In genomic region chr7:36182854-36183604, GRCh38 we compare ENCODE assay signal across 20 cellular contexts. TPM values are rescaled to one million over a fixed set of nuclear protein-coding genes. Genes with fewer than 3 reads are reported as not detected.
DNase-seq lines count a peak whose midpoint lies in the region; ATAC-seq, FAIRE-seq and TF ChIP-seq lines count a peak whose summit lies in the region.
"Had no signal": no experiment of that assay in that cellular context is flagged by ENCODE, and none has a peak within 500 bp of the region (broad histone marks: within the 10 kb centered on the region; RNA-seq: fewer than 3 reads in every experiment).

No MANE protein-coding gene starts in this region.

- CTCF ChIA-PET in HepG2 (lab: Yijun Ruan, JAX; ENCODE audit: low intra/inter-chr PET ratio, low total read pairs) = no interaction called here

- no peak overlapping the region for H3K9ac ChIP-seq in HepG2 (ENCODE audit: insufficient read depth, low read depth, low read length)

- TF ChIP-seq POLR2A in heart left ventricle (IDR thresholded peaks at IDR 0.05) (no peak), body of pancreas (IDR thresholded peaks at IDR 0.05) (no peak), HepG2 (IDR thresholded peaks at IDR 0.05; ENCODE audit: insufficient read depth in 1 of 2, low read depth in 2 of 2, low read length in 2 of 2) (no peak), testis (IDR thresholded peaks at IDR 0.05) (no peak)

- TF ChIP-seq EP300 in HepG2 (IDR thresholded peaks at IDR 0.05; ENCODE audit: low read depth in 2 of 2, low read length in 2 of 2) = no peak
- no peak for TF ChIP-seq EP300 in HepG2 (CRISPR knock-in tag; IDR thresholded peaks at IDR 0.05; ENCODE audit: borderline replicate concordance)

- TF ChIP-seq CTCF in heart left ventricle (IDR thresholded peaks at IDR 0.05) (no peak), right atrium auricular region (IDR thresholded peaks at IDR 0.05) (no peak), body of pancreas (IDR thresholded peaks at IDR 0.05) (no peak), HepG2 (CRISPR knock-in tag; IDR thresholded peaks at IDR 0.05) (0 out of 2 replicates have a peak, but pooled peaks have one; percentile 3), testis (IDR thresholded peaks at IDR 0.05) (no peak)

- no TSS peak for BruUV-seq in HepG2 (replicated peaks; lab: Mats Ljungman, UMichigan)

- H4K20me1 ChIP-seq in HepG2 (ENCODE audit: insufficient read depth, low read length) = 0 out of 2 replicates have a peak, but pooled peaks cover 3% of the 10 kb centered on the region

- H3K9me3 ChIP-seq in heart left ventricle (no peaks in the 10 kb centered on the region), right atrium auricular region (no peaks in the 10 kb centered on the region), body of pancreas (no peaks in the 10 kb centered on the region), HepG2 (ENCODE audit: low read length) (no peaks in the 10 kb centered on the region), testis (no peaks in the 10 kb centered on the region)
- H3K9me3 ChIP-seq: esophagus squamous epithelium, tibial nerve had no signal

- H3K4me3 ChIP-seq in heart left ventricle = no peak overlapping the region
- no peak overlapping the region for H3K4me3 ChIP-seq in right atrium auricular region
- no peak overlapping the region for H3K4me3 ChIP-seq in body of pancreas
- no peak overlapping the region for H3K4me3 ChIP-seq in HepG2 (replicated peaks in 1 of 3; ENCODE audit: insufficient read depth in 1 of 3, low read depth in 2 of 3, low read length in 3 of 3)
- no peak overlapping the region for H3K4me3 ChIP-seq in testis
- H3K4me3 ChIP-seq: esophagus squamous epithelium, tibial nerve had no signal

- in situ Hi-C loops in HepG2 (cut with HindIII; ENCODE audit: extremely low pct_ligation_motif_present, low pct_unique_long_range_greater_than_20kb) = no loop called here

- H3K4me2 ChIP-seq in HepG2 (ENCODE audit: low read depth, low read length) = peak overlapping the region; percentile 26; the same call in 1 of the 2 replicates

- peaks cover 16% of the 10 kb centered on the region for H3K79me2 ChIP-seq in HepG2 (ENCODE audit: insufficient read depth, low read length)

- FAIRE-seq in HepG2 (lab: Jason Lieb, UNC) = peak; percentile 75

- POLR2A ChIA-PET in HepG2 (lab: Yijun Ruan, JAX) = no interaction called here

- ATAC-seq in heart left ventricle (peak in 3 of 4 donors; percentile 36 to 41 (median 37)), body of pancreas (peak; percentile 49), HepG2 (peak; percentile 96)

- H3K4me1 ChIP-seq in heart left ventricle (peaks cover 0 to 21% (median 8%) of the 10 kb centered on the region in 12 donors), right atrium auricular region (peaks cover 0 to 9% of the 10 kb centered on the region in 2 donors), body of pancreas (peaks cover 10% of the 10 kb centered on the region), HepG2 (ENCODE audit: insufficient read depth, low read length) (peaks cover 70% of the 10 kb centered on the region), testis (peaks cover 10% of the 10 kb centered on the region)

- no peaks in the 10 kb centered on the region for H3K36me3 ChIP-seq in heart left ventricle
- no peaks in the 10 kb centered on the region for H3K36me3 ChIP-seq in right atrium auricular region
- H3K36me3 ChIP-seq in body of pancreas (replicated peaks in 1 of 2; ENCODE audit: insufficient read depth in 1 of 2, low read depth in 2 of 2) = no peaks in the 10 kb centered on the region
- H3K36me3 ChIP-seq in HepG2 (replicated peaks in 1 of 2; ENCODE audit: control insufficient read depth in 1 of 2, insufficient read depth in 2 of 2, low read length in 2 of 2) = peaks cover 3 to 6% of the 10 kb centered on the region in 2 experiments; a peak in 3 of 5 replicates
- no peaks in the 10 kb centered on the region for H3K36me3 ChIP-seq in testis (ENCODE audit: low read depth, missing control alignments)
- H3K36me3 ChIP-seq: brain microvascular endothelial cell, esophagus squamous epithelium, tibial nerve had no signal

- 48 to 67% (median 58%) methylated on average over 13 of the region's 13 CpGs for WGBS in heart left ventricle, 4 donors
- WGBS in body of pancreas, 2 donors = 52 to 53% methylated on average over 8 to 13 of the region's 13 CpGs
- 94% methylated on average over 6 of the region's 13 CpGs for WGBS in HepG2 (ENCODE audit: low lambda C conversion rate)
- WGBS in testis, 2 donors = 39 to 61% methylated on average over 12 to 13 of the region's 13 CpGs

- no peak for DNase-seq in heart left ventricle
- DNase-seq in right atrium auricular region (ENCODE audit: low spot score) = no peak
- peak in 2 of 4 donors; percentile 40 to 43 for DNase-seq in body of pancreas
- DNase-seq in HepG2 (ENCODE audit: low spot score) = peak; percentile 42
- no peak for DNase-seq in testis
- DNase-seq in NCI-H526 (lab: John Stamatoyannopoulos, UW) = no peak
- DNase-seq in germinal center (ENCODE audit: low spot score) = no peak
- DNase-seq in D341Med (ENCODE audit: low spot score) = no peak
- DNase-seq: activated B cell treated with CpG ODN at 0.5 μM for 24 hours; brain microvascular endothelial cell; DMS153; esophagus squamous epithelium; hypothalamus; kidney glomerular epithelial cell; midbrain; NCI-H1417; NCI-H345; stimulated activated naive CD4-positive, alpha-beta T cell; T-helper 2 cell had no signal

- H3K27ac ChIP-seq in heart left ventricle (peak overlapping the region in 1 of 12 donors; percentile 20), right atrium auricular region (no peak overlapping the region), body of pancreas (peak overlapping the region in 3 of 4 donors; percentile 19 to 37 (median 24)), HepG2 (ENCODE audit: extremely low read length, insufficient read depth, low read length) (peak overlapping the region; percentile 53), testis (peak overlapping the region; percentile 6 to 65)
- H3K27ac ChIP-seq: brain microvascular endothelial cell, tibial nerve had no signal

- H2AFZ ChIP-seq in HepG2 (ENCODE audit: low read length) = no peak overlapping the region

- H3K27me3 ChIP-seq in heart left ventricle = no peaks in the 10 kb centered on the region
- no peaks in the 10 kb centered on the region for H3K27me3 ChIP-seq in right atrium auricular region
- H3K27me3 ChIP-seq in body of pancreas = no peaks in the 10 kb centered on the region
- no peaks in the 10 kb centered on the region for H3K27me3 ChIP-seq in HepG2 (ENCODE audit: control insufficient read depth in 1 of 2, insufficient read depth in 2 of 2, low read length in 2 of 2)
- no peaks in the 10 kb centered on the region for H3K27me3 ChIP-seq in testis
- H3K27me3 ChIP-seq: brain microvascular endothelial cell, esophagus squamous epithelium, tibial nerve had no signal

- no peak for TF ChIP-seq RAD21 in HepG2 (CRISPR knock-in tag; IDR thresholded peaks at IDR 0.05)

- intact Hi-C loops in heart left ventricle (cut with DNase I) (no loop called here), body of pancreas (cut with DNase I) (no loop called here), HepG2 (cut with micrococcal nuclease; ENCODE audit: unreplicated experiment) (no loop called here), testis (cut with DNase I; ENCODE audit: low total_unique reads) (no loop called here)

TF ChIP-seq in HepG2, 621 proteins besides CTCF, POLR2A, EP300 and RAD21 (continues in another document):
- no peak for TF ChIP-seq ZNF446 (CRISPR knock-in tag; IDR thresholded peaks at IDR 0.05)
- TF ChIP-seq, protein P1, sequence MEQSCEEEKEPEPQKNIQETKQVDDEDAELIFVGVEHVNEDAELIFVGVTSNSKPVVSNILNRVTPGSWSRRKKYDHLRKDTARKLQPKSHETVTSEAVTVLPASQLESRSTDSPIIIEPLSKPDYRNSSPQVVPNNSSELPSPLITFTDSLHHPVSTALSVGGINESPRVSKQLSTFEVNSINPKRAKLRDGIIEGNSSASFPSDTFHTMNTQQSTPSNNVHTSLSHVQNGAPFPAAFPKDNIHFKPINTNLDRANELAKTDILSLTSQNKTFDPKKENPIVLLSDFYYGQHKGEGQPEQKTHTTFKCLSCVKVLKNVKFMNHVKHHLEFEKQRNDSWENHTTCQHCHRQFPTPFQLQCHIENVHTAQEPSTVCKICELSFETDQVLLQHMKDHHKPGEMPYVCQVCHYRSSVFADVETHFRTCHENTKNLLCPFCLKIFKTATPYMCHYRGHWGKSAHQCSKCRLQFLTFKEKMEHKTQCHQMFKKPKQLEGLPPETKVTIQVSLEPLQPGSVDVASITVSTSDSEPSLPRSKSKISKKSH (CRISPR knock-in tag; IDR thresholded peaks at IDR 0.05; ENCODE audit: borderline replicate concordance) = no peak
- no peak for TF ChIP-seq HES4 (CRISPR knock-in tag; IDR thresholded peaks at IDR 0.05; ENCODE audit: borderline replicate concordance)
- no peak for TF ChIP-seq ZNF703 (CRISPR knock-in tag; IDR thresholded peaks at IDR 0.05; ENCODE audit: borderline replicate concordance)

RNA-seq across cellular contexts. Expression of gene EEPD1, which starts 30.0 kb away (rescaled TPM):
- total RNA-seq in heart left ventricle (10 to 100 TPM in 3 of 9 donors, 1 to 10 TPM in 6; 3.7 to 12.2 (median 7.7) TPM), right atrium auricular region (1 to 10 TPM; 4.0 to 6.8 TPM), body of pancreas (10 to 100 TPM; 13.5 to 24.1 TPM), HepG2 (2016; rRNA removed; fragmentation: Illumina TruSeq; extraction: Trizol) (10.0 and 10.1 TPM in 2 replicates), testis (10 to 100 TPM; 10.2 to 10.9 TPM)
- polyA plus RNA-seq in heart left ventricle (1 to 10 TPM; 5.5 to 8.2 TPM), HepG2 (2011; rRNA removed) (16.4 and 18.4 TPM in 2 replicates), testis (ENCODE audit: insufficient read depth, low read depth, low replicate concordance) (11.8 TPM)
- total RNA-seq in HepG2 (2016; cell fraction: cytosol; rRNA removed; fragmentation: Illumina TruSeq; extraction: Trizol; ENCODE audit: low read depth) = 2.6 and 4.1 TPM in 2 replicates
- 6.6 and 8.8 TPM in 2 replicates for total RNA-seq in HepG2 (2016; cell fraction: insoluble cytoplasmic fraction; rRNA removed; fragmentation: Illumina TruSeq; extraction: Trizol)
- 4.1 and 4.5 TPM in 2 replicates for total RNA-seq in HepG2 (2016; cell fraction: membrane; rRNA removed; fragmentation: Illumina TruSeq; extraction: Trizol)
- total RNA-seq in HepG2 (2016; cell fraction: nucleus; rRNA removed; fragmentation: Illumina TruSeq; extraction: Trizol) = 8.1 and 10.7 TPM in 2 replicates
- 13.7 and 15.2 TPM in 2 replicates for polyA plus RNA-seq in HepG2 (2011; cell fraction: cytosol; rRNA removed)
- 36.9 and 55.6 TPM in 2 replicates for polyA plus RNA-seq in HepG2 (2011; cell fraction: nucleus; rRNA removed)
- polyA plus RNA-seq in HepG2 (2012) = 17.7 and 30.3 TPM in 2 replicates
- polyA plus RNA-seq in HepG2 (2016; cell fraction: cytosol; fragmentation: Illumina TruSeq; extraction: Trizol; ENCODE audit: low read depth) = 1.3 and 1.6 TPM in 2 replicates
- 9.2 and 12.3 TPM in 2 replicates for polyA plus RNA-seq in HepG2 (2016; cell fraction: insoluble cytoplasmic fraction; fragmentation: Illumina TruSeq; extraction: Trizol; ENCODE audit: low read depth)
- polyA plus RNA-seq in HepG2 (2016; cell fraction: membrane; fragmentation: Illumina TruSeq; extraction: Trizol; ENCODE audit: low read depth) = 2.9 and 3.7 TPM in 2 replicates
- polyA plus RNA-seq in HepG2 (2016; cell fraction: nucleus; fragmentation: Illumina TruSeq; extraction: Trizol; ENCODE audit: insufficient read depth, low read depth) = 36.8 and 40.3 TPM in 2 replicates
- 1.7 and 22.0 TPM in 2 replicates for polyA minus RNA-seq in HepG2 (2011; rRNA and poly(A)+ RNA removed; ENCODE audit: low replicate concordance)
- polyA minus RNA-seq in HepG2 (2011; cell fraction: cytosol; rRNA and poly(A)+ RNA removed) = 6.0 and 8.7 TPM in 2 replicates
- polyA minus RNA-seq in HepG2 (2011; cell fraction: nucleus; rRNA and poly(A)+ RNA removed) = 31.8 and 34.1 TPM in 2 replicates

Comparison
In these comparisons a context has a peak if more than half of its experiments do, and no peak if none do; other contexts are left out.
1. ATAC-seq: peak in every context shown above with its lines; median percentile 96 in HepG2; 49 in body of pancreas; 37 in heart left ventricle.
2. H3K27ac ChIP-seq: peak in body of pancreas (3 of 4), HepG2 (single experiment) and testis (2 of 2); none in right atrium auricular region (0 of 2).